2 cellular contexts compared by ENCODE assay signal in the genomic region with DNA sequence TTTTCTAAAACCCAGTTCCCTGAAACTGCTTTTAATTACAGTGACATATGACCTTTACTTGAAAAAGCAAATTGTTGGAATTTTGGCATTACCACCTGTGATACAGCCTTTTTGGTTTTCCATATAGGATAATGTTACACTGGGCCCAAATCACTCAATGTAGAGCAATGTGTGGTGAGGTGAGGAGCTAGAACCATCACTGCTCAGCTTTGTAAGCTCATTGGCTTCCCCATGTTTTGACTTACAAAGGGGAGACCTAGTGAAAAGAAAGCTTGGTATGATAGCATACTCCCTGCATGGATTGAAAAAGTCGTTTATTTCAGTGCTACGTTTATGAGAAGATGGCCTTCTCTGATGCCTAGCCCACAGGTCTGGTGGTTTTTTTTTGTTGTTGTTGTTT.
TF ChIP-seq lines count a peak whose summit lies in the region.

No MANE protein-coding gene starts in this region.

TF ChIP-seq in GM23338, 12 proteins besides CTCF, POLR2A, EP300 and RAD21 (continues in another document):
- no peak for TF ChIP-seq ZNF331 (CRISPR knock-in tag; IDR thresholded peaks at IDR 0.05; ENCODE audit: low read depth)
- TF ChIP-seq, protein P1, sequence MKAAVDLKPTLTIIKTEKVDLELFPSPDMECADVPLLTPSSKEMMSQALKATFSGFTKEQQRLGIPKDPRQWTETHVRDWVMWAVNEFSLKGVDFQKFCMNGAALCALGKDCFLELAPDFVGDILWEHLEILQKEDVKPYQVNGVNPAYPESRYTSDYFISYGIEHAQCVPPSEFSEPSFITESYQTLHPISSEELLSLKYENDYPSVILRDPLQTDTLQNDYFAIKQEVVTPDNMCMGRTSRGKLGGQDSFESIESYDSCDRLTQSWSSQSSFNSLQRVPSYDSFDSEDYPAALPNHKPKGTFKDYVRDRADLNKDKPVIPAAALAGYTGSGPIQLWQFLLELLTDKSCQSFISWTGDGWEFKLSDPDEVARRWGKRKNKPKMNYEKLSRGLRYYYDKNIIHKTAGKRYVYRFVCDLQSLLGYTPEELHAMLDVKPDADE (IDR thresholded peaks at IDR 0.05): no peak
- no peak for TF ChIP-seq CREB1 (CRISPR knock-in tag; IDR thresholded peaks at IDR 0.05; ENCODE audit: low read depth)
- no peak for TF ChIP-seq JUNB (IDR thresholded peaks at IDR 0.05; ENCODE audit: unreplicated experiment)
- no peak for TF ChIP-seq ZNF114 (CRISPR knock-in tag; IDR thresholded peaks at IDR 0.05)
- no peak for TF ChIP-seq EZH2phosphoT487 (IDR thresholded peaks at IDR 0.05; ENCODE audit: unreplicated experiment)
- TF ChIP-seq POLR2AphosphoS5 (IDR thresholded peaks at IDR 0.05; ENCODE audit: low read depth): no peak
- no peak for TF ChIP-seq STAT1 (IDR thresholded peaks at IDR 0.05; ENCODE audit: unreplicated experiment)
- no peak for TF ChIP-seq NANOG (IDR thresholded peaks at IDR 0.05; ENCODE audit: borderline replicate concordance)
- TF ChIP-seq, protein P2, sequence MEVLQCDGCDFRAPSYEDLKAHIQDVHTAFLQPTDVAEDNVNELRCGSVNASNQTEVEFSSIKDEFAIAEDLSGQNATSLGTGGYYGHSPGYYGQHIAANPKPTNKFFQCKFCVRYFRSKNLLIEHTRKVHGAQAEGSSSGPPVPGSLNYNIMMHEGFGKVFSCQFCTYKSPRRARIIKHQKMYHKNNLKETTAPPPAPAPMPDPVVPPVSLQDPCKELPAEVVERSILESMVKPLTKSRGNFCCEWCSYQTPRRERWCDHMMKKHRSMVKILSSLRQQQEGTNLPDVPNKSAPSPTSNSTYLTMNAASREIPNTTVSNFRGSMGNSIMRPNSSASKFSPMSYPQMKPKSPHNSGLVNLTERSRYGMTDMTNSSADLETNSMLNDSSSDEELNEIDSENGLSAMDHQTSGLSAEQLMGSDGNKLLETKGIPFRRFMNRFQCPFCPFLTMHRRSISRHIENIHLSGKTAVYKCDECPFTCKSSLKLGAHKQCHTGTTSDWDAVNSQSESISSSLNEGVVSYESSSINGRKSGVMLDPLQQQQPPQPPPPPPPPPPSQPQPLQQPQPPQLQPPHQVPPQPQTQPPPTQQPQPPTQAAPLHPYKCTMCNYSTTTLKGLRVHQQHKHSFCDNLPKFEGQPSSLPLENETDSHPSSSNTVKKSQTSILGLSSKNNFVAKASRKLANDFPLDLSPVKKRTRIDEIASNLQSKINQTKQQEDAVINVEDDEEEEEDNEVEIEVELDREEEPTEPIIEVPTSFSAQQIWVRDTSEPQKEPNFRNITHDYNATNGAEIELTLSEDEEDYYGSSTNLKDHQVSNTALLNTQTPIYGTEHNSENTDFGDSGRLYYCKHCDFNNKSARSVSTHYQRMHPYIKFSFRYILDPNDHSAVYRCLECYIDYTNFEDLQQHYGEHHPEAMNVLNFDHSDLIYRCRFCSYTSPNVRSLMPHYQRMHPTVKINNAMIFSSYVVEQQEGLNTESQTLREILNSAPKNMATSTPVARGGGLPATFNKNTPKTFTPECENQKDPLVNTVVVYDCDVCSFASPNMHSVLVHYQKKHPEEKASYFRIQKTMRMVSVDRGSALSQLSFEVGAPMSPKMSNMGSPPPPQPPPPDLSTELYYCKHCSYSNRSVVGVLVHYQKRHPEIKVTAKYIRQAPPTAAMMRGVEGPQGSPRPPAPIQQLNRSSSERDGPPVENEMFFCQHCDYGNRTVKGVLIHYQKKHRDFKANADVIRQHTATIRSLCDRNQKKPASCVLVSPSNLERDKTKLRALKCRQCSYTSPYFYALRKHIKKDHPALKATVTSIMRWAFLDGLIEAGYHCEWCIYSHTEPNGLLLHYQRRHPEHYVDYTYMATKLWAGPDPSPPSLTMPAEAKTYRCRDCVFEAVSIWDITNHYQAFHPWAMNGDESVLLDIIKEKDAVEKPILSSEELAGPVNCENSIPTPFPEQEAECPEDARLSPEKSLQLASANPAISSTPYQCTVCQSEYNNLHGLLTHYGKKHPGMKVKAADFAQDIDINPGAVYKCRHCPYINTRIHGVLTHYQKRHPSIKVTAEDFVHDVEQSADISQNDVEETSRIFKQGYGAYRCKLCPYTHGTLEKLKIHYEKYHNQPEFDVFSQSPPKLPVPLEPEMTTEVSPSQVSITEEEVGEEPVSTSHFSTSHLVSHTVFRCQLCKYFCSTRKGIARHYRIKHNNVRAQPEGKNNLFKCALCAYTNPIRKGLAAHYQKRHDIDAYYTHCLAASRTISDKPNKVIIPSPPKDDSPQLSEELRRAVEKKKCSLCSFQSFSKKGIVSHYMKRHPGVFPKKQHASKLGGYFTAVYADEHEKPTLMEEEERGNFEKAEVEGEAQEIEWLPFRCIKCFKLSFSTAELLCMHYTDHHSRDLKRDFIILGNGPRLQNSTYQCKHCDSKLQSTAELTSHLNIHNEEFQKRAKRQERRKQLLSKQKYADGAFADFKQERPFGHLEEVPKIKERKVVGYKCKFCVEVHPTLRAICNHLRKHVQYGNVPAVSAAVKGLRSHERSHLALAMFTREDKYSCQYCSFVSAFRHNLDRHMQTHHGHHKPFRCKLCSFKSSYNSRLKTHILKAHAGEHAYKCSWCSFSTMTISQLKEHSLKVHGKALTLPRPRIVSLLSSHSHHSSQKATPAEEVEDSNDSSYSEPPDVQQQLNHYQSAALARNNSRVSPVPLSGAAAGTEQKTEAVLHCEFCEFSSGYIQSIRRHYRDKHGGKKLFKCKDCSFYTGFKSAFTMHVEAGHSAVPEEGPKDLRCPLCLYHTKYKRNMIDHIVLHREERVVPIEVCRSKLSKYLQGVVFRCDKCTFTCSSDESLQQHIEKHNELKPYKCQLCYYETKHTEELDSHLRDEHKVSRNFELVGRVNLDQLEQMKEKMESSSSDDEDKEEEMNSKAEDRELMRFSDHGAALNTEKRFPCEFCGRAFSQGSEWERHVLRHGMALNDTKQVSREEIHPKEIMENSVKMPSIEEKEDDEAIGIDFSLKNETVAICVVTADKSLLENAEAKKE (CRISPR knock-in tag; IDR thresholded peaks at IDR 0.05): no peak

TF ChIP-seq in WTC11, 78 proteins besides CTCF, POLR2A, EP300 and RAD21:
- TF ChIP-seq SOX15 (CRISPR knock-in tag; IDR thresholded peaks at IDR 0.05) (no peak), SP1 (CRISPR knock-in tag; conservative IDR thresholded peaks at IDR 0.05) (no peak)
- TF ChIP-seq, protein P3, sequence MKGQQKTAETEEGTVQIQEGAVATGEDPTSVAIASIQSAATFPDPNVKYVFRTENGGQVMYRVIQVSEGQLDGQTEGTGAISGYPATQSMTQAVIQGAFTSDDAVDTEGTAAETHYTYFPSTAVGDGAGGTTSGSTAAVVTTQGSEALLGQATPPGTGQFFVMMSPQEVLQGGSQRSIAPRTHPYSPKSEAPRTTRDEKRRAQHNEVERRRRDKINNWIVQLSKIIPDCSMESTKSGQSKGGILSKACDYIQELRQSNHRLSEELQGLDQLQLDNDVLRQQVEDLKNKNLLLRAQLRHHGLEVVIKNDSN (CRISPR knock-in tag; IDR thresholded peaks at IDR 0.05): no peak
